9 cellular contexts compared by ENCODE assay signal in the genomic region with DNA sequence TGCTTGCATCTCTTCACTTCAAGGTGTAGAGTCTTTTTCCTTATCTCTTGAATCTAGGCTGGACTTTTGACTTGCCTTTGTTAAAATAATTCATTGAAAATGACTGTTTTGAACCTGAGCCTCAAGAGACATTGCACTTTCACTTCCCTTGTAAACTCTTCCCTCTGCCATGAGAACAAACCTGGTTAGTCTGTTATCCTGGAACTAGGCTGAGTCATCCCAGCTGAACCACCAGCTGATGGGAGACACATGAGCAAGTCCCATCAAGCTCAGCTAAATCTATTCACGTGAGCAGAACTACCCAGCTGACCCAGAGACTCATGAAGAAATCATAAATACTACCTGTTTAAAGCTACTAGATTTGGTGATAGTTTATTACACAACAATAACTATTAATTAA.
DNase-seq lines count a peak whose midpoint lies in the region; ATAC-seq, FAIRE-seq and TF ChIP-seq lines count a peak whose summit lies in the region.
"Had no signal": no experiment of that assay in that cellular context is flagged by ENCODE, and none has a peak within 500 bp of the region (broad histone marks: within the 10 kb centered on the region; RNA-seq: fewer than 3 reads in every experiment).

No MANE protein-coding gene starts in this region.

- intact Hi-C loops in CD4-positive, alpha-beta T cell (cut with DNase I, micrococcal nuclease) = no loop called here
- intact Hi-C loops in naive thymus-derived CD4-positive, alpha-beta T cell (cut with micrococcal nuclease) = no loop called here

- no peaks in the 10 kb centered on the region for H3K4me1 Mint-ChIP-seq in activated CD4-positive, alpha-beta T cell treated with anti-CD3 and anti-CD28 coated beads, Interleukin-2, amount 10 ng/mL, durations not matched to agents 7 days and 5 days
- H3K4me1 Mint-ChIP-seq in CD4-positive, alpha-beta T cell (ENCODE audit: low read depth) = no peaks in the 10 kb centered on the region
- no peaks in the 10 kb centered on the region for H3K4me1 Mint-ChIP-seq in naive thymus-derived CD4-positive, alpha-beta T cell

- FAIRE-seq in keratinocyte (lab: Jason Lieb, UNC) = peak; percentile 74

- DNase-seq in MV-4-11 (lab: John Stamatoyannopoulos, UW) (peak; percentile 61), keratinocyte (ENCODE audit: low read depth, low spot score) (peak; percentile 11), mesenteric fat pad (ENCODE audit: low spot score) (no peak)
- no peak for DNase-seq in activated CD4-positive, alpha-beta T cell treated with anti-CD3 and anti-CD28 coated beads, Interleukin-2, amount 10 ng/mL, durations not matched to agents 7 days and 5 days
- DNase-seq in CD4-positive, alpha-beta T cell = no peak
- no peak for DNase-seq in naive thymus-derived CD4-positive, alpha-beta T cell

- TF ChIP-seq CTCF in keratinocyte (optimal IDR thresholded peaks at IDR 0.05 in 1 of 3, IDR thresholded peaks at IDR 0.05 in 1 of 3, conservative IDR thresholded peaks at IDR 0.05 in 1 of 3; ENCODE audit: extremely low read depth in 1 of 3, insufficient read depth in 2 of 3, low read length in 3 of 3) = no peak
- TF ChIP-seq CTCF in CD4-positive, alpha-beta T cell (IDR thresholded peaks at IDR 0.05) = no peak

- no peak overlapping the region for H3K4me3 Mint-ChIP-seq in activated CD4-positive, alpha-beta T cell treated with anti-CD3 and anti-CD28 coated beads, Interleukin-2, amount 10 ng/mL, durations not matched to agents 7 days and 5 days
- no peak overlapping the region for H3K4me3 Mint-ChIP-seq in CD4-positive, alpha-beta T cell
- H3K4me3 Mint-ChIP-seq in naive thymus-derived CD4-positive, alpha-beta T cell = no peak overlapping the region

- no peak overlapping the region for H3K9ac ChIP-seq in keratinocyte (ENCODE audit: control insufficient read depth, extremely low read depth, insufficient read depth, low read length)

- no peaks in the 10 kb centered on the region for H3K36me3 ChIP-seq in keratinocyte (ENCODE audit: control insufficient read depth in 2 of 2, extremely low read depth in 1 of 2, insufficient read depth in 2 of 2, low read length in 2 of 2)
- no peaks in the 10 kb centered on the region for H3K36me3 ChIP-seq in naive thymus-derived CD4-positive, alpha-beta T cell (ENCODE audit: control insufficient read depth in 2 of 3, insufficient read depth in 3 of 3, low read length in 3 of 3)
- H3K36me3 ChIP-seq: prostate gland had no signal

- dilution Hi-C loops in keratinocyte (cut with MboI; ENCODE audit: extremely low pct_ligation_motif_present, low sequenced_read_pairs) = no loop called here

- no peaks in the 10 kb centered on the region for H3K27me3 ChIP-seq in keratinocyte (ENCODE audit: control insufficient read depth, extremely low read depth, insufficient read depth, low read length)
- no peaks in the 10 kb centered on the region for H3K27me3 ChIP-seq in CD4-positive, alpha-beta T cell (ENCODE audit: control insufficient read depth, insufficient read depth, low read length)
- no peaks in the 10 kb centered on the region for H3K27me3 ChIP-seq in naive thymus-derived CD4-positive, alpha-beta T cell (ENCODE audit: control insufficient read depth in 2 of 2, insufficient read depth in 2 of 2, low read length in 2 of 2)

- H3K9me1 ChIP-seq in keratinocyte (ENCODE audit: control insufficient read depth, extremely low read depth, insufficient read depth, low read length) = no peaks in the 10 kb centered on the region

- H3K27ac Mint-ChIP-seq in activated CD4-positive, alpha-beta T cell treated with anti-CD3 and anti-CD28 coated beads, Interleukin-2, amount 10 ng/mL, durations not matched to agents 7 days and 5 days = no peak overlapping the region
- H3K27ac Mint-ChIP-seq in CD4-positive, alpha-beta T cell = no peak overlapping the region
- H3K27ac Mint-ChIP-seq in naive thymus-derived CD4-positive, alpha-beta T cell = no peak overlapping the region

- no peak overlapping the region for H3K4me2 ChIP-seq in keratinocyte (ENCODE audit: control insufficient read depth, extremely low read depth, insufficient read depth, low read depth, low read length)

- no peaks in the 10 kb centered on the region for H3K36me3 Mint-ChIP-seq in activated CD4-positive, alpha-beta T cell treated with anti-CD3 and anti-CD28 coated beads, Interleukin-2, amount 10 ng/mL, durations not matched to agents 7 days and 5 days (ENCODE audit: low read depth)
- H3K36me3 Mint-ChIP-seq in CD4-positive, alpha-beta T cell (ENCODE audit: low read depth) = no peaks in the 10 kb centered on the region
- H3K36me3 Mint-ChIP-seq in naive thymus-derived CD4-positive, alpha-beta T cell = no peaks in the 10 kb centered on the region

- H2AFZ ChIP-seq in keratinocyte (ENCODE audit: control insufficient read depth, low read length) = no peak overlapping the region

- H3K79me2 ChIP-seq in keratinocyte (ENCODE audit: control insufficient read depth, insufficient read depth, low read length) = no peaks in the 10 kb centered on the region

- H3K4me3 ChIP-seq in keratinocyte (ENCODE audit: control insufficient read depth in 2 of 3, extremely low read depth in 1 of 3, insufficient read depth in 2 of 3, low read depth in 1 of 3, low read length in 3 of 3) = no peak overlapping the region
- H3K4me3 ChIP-seq in naive thymus-derived CD4-positive, alpha-beta T cell (ENCODE audit: low read length) = no peak overlapping the region
- H3K4me3 ChIP-seq: prostate gland had no signal

- no peaks in the 10 kb centered on the region for H3K9me3 Mint-ChIP-seq in activated CD4-positive, alpha-beta T cell treated with anti-CD3 and anti-CD28 coated beads, Interleukin-2, amount 10 ng/mL, durations not matched to agents 7 days and 5 days
- H3K9me3 Mint-ChIP-seq in CD4-positive, alpha-beta T cell = no peaks in the 10 kb centered on the region
- peaks cover 0 to 5% (median 0%) of the 10 kb centered on the region in 11 donors for H3K9me3 Mint-ChIP-seq in naive thymus-derived CD4-positive, alpha-beta T cell

- ATAC-seq in GM19351 (IDR thresholded peaks at IDR 0.05; ENCODE audit: unreplicated experiment) (peak; percentile 58), HG02852 (IDR thresholded peaks at IDR 0.05; ENCODE audit: unreplicated experiment) (peak; percentile 79)
- no peak for ATAC-seq in CD4-positive, alpha-beta T cell (ENCODE audit: poor library complexity)
- ATAC-seq in naive thymus-derived CD4-positive, alpha-beta T cell = no peak

- CTCF ChIA-PET in activated CD4-positive, alpha-beta T cell treated with anti-CD3 and anti-CD28 coated beads, Interleukin-2, amount 10 ng/mL, durations not matched to agents 7 days and 5 days (lab: Charles Lee) = no interaction called here
- CTCF ChIA-PET in CD4-positive, alpha-beta T cell (lab: Charles Lee) = no interaction called here
- CTCF ChIA-PET in naive thymus-derived CD4-positive, alpha-beta T cell (lab: Charles Lee) = no interaction called here

- H3K9me3 ChIP-seq in keratinocyte (ENCODE audit: control insufficient read depth, low read depth, low read length) = no peaks in the 10 kb centered on the region
- H3K9me3 ChIP-seq in CD4-positive, alpha-beta T cell (ENCODE audit: control insufficient read depth, low read length) = no peaks in the 10 kb centered on the region
- H3K9me3 ChIP-seq in naive thymus-derived CD4-positive, alpha-beta T cell (ENCODE audit: control insufficient read depth in 2 of 3, low read length in 3 of 3) = no peaks in the 10 kb centered on the region
- H3K9me3 ChIP-seq: prostate gland had no signal

- POLR2A ChIA-PET in activated CD4-positive, alpha-beta T cell treated with anti-CD3 and anti-CD28 coated beads, Interleukin-2, amount 10 ng/mL, durations not matched to agents 7 days and 5 days (lab: Charles Lee) = no interaction called here
- POLR2A ChIA-PET in CD4-positive, alpha-beta T cell (lab: Charles Lee) = no interaction called here
- POLR2A ChIA-PET in naive thymus-derived CD4-positive, alpha-beta T cell (lab: Charles Lee) = no interaction called here

- no peaks in the 10 kb centered on the region for H3K27me3 Mint-ChIP-seq in activated CD4-positive, alpha-beta T cell treated with anti-CD3 and anti-CD28 coated beads, Interleukin-2, amount 10 ng/mL, durations not matched to agents 7 days and 5 days
- H3K27me3 Mint-ChIP-seq in CD4-positive, alpha-beta T cell = no peaks in the 10 kb centered on the region
- H3K27me3 Mint-ChIP-seq in naive thymus-derived CD4-positive, alpha-beta T cell = peaks cover 0 to 5% (median 0%) of the 10 kb centered on the region in 5 donors

- H3K4me1 ChIP-seq in keratinocyte (ENCODE audit: control insufficient read depth, extremely low read depth, insufficient read depth, low read length) = no peaks in the 10 kb centered on the region
- no peaks in the 10 kb centered on the region for H3K4me1 ChIP-seq in naive thymus-derived CD4-positive, alpha-beta T cell (ENCODE audit: control insufficient read depth in 2 of 2, insufficient read depth in 2 of 2, low read length in 2 of 2)
- H3K4me1 ChIP-seq: prostate gland had no signal

- no peaks in the 10 kb centered on the region for H4K20me1 ChIP-seq in keratinocyte (ENCODE audit: control insufficient read depth, extremely low read depth, insufficient read depth, low read length)

- H3K27ac ChIP-seq in keratinocyte (ENCODE audit: control insufficient read depth, insufficient read depth, low read length) = no peak overlapping the region
- no peak overlapping the region for H3K27ac ChIP-seq in CD4-positive, alpha-beta T cell (ENCODE audit: low read depth, low read length)
- H3K27ac ChIP-seq in naive thymus-derived CD4-positive, alpha-beta T cell (ENCODE audit: low read depth, low read length) = no peak overlapping the region
- H3K27ac ChIP-seq: prostate gland had no signal

Comparison
In these comparisons a context has a peak if more than half of its experiments do, and no peak if none do; other contexts are left out.
1. ATAC-seq: peak in GM19351 (single experiment) and HG02852 (single experiment); none in CD4-positive, alpha-beta T cell (single experiment) and naive thymus-derived CD4-positive, alpha-beta T cell (single experiment).
2. DNase-seq: peak in MV-4-11 (single experiment) and keratinocyte (single experiment); none in activated CD4-positive, alpha-beta T cell treated with anti-CD3 and anti-CD28 coated beads, Interleukin-2, amount 10 ng/mL, durations not matched to agents 7 days and 5 days (single experiment), CD4-positive, alpha-beta T cell (0 of 10), mesenteric fat pad (single experiment) and naive thymus-derived CD4-positive, alpha-beta T cell (0 of 9).